In genomic region chr1:32353886-32354570, GRCh38 we compare ENCODE assay signal across 11 cellular contexts. TPM values are rescaled to one million over a fixed set of nuclear protein-coding genes. Genes with fewer than 3 reads are reported as not detected.
DNase-seq lines count a peak whose midpoint lies in the region; TF ChIP-seq lines count a peak whose summit lies in the region.
"Had no signal": no experiment of that assay in that cellular context is flagged by ENCODE, and none has a peak within 500 bp of the region (broad histone marks: within the 10 kb centered on the region; RNA-seq: fewer than 3 reads in every experiment).

No MANE protein-coding gene starts in this region.

- no peaks in the 10 kb centered on the region for H3K27me3 Mint-ChIP-seq in Caco-2 (ENCODE audit: insufficient read depth, unreplicated experiment)
- H3K27me3 Mint-ChIP-seq in activated T-cell treated with anti-CD3 and anti-CD28 coated beads, Interleukin-2, amount 50 U/mL, for 24 hours = no peaks in the 10 kb centered on the region

- H3K9me3 Mint-ChIP-seq in Caco-2 (ENCODE audit: unreplicated experiment) = no peaks in the 10 kb centered on the region
- peaks cover 5% of the 10 kb centered on the region for H3K9me3 Mint-ChIP-seq in activated T-cell treated with anti-CD3 and anti-CD28 coated beads, Interleukin-2, amount 50 U/mL, for 24 hours

- no peak for DNase-seq in Caco-2
- peak; percentile 28 for DNase-seq in UCSD-AML1 (lab: John Stamatoyannopoulos, UW; ENCODE audit: unreplicated experiment)
- peak; percentile 91 for DNase-seq in fibroblast of the aortic adventitia (ENCODE audit: low read depth)
- peak; percentile 88 to 96 (median 93) for DNase-seq in ovary
- DNase-seq in PC-9 = no peak
- DNase-seq in HuH-7 (ENCODE audit: low spot score) = no peak
- DNase-seq in activated T-cell treated with anti-CD3 and anti-CD28 coated beads, Interleukin-2, amount 50 U/mL, for 24 hours = no peak
- no peak for DNase-seq in central memory CD4-positive, alpha-beta T cell
- DNase-seq: activated naive CD4-positive, alpha-beta T cell treated with anti-CD3 and anti-CD28 coated beads, Interleukin-2, amount 50 U/mL, for 16 hours; islet precursor cell; SIG-M5 had no signal

- no peak for TF ChIP-seq EP300 in ovary (IDR thresholded peaks at IDR 0.05)

- POLR2A ChIA-PET in Caco-2 (lab: Charles Lee) = no interaction called here
- POLR2A ChIA-PET in PC-9 (lab: Charles Lee; ENCODE audit: unreplicated experiment) = no interaction called here

- no peaks in the 10 kb centered on the region for H4K20me1 ChIP-seq in PC-9 (ENCODE audit: insufficient read depth)

- H3K27ac ChIP-seq in ovary = peak overlapping the region; percentile 90 to 94
- no peak overlapping the region for H3K27ac ChIP-seq in PC-9

- WGBS in ovary, 3 donors = 2 to 4% (median 2%) methylated on average over 2 of the region's 2 CpGs

- no peaks in the 10 kb centered on the region for H3K27me3 ChIP-seq in Caco-2 (replicated peaks; ENCODE audit: control insufficient read depth, insufficient read depth, low read length)
- no peaks in the 10 kb centered on the region for H3K27me3 ChIP-seq in ovary
- H3K27me3 ChIP-seq in PC-9 (ENCODE audit: insufficient read depth, low read depth) = no peaks in the 10 kb centered on the region

- no peak for TF ChIP-seq POLR2A in ovary (IDR thresholded peaks at IDR 0.05)

- peak overlapping the region; percentile 66 for H3K4me3 Mint-ChIP-seq in Caco-2 (ENCODE audit: unreplicated experiment)
- no peak overlapping the region for H3K4me3 Mint-ChIP-seq in activated T-cell treated with anti-CD3 and anti-CD28 coated beads, Interleukin-2, amount 50 U/mL, for 24 hours

- no peak overlapping the region for H3K4me3 ChIP-seq in Caco-2 (ENCODE audit: low read depth, low read length)
- H3K4me3 ChIP-seq in fibroblast of the aortic adventitia (ENCODE audit: low read depth, low read length) = no peak overlapping the region
- H3K4me3 ChIP-seq in ovary = no peak overlapping the region
- H3K4me3 ChIP-seq in PC-9 = no peak overlapping the region

- H3K36me3 Mint-ChIP-seq in Caco-2 (ENCODE audit: insufficient read depth, unreplicated experiment) = peaks cover 8% of the 10 kb centered on the region
- H3K36me3 Mint-ChIP-seq in activated T-cell treated with anti-CD3 and anti-CD28 coated beads, Interleukin-2, amount 50 U/mL, for 24 hours (ENCODE audit: low read depth) = no peaks in the 10 kb centered on the region

- no peaks in the 10 kb centered on the region for H3K9me2 ChIP-seq in PC-9 (ENCODE audit: insufficient read depth)

- no peak overlapping the region for H2AFZ ChIP-seq in PC-9

- H3F3A ChIP-seq in PC-9 (ENCODE audit: insufficient read depth, low read depth) = peaks cover 20% of the 10 kb centered on the region; the same call in 1 of the 2 replicates

- H3K36me3 ChIP-seq in Caco-2 (ENCODE audit: control insufficient read depth, insufficient read depth, low read length) (no peaks in the 10 kb centered on the region; the same call in 1 of the 2 replicates), ovary (no peaks in the 10 kb centered on the region), PC-9 (ENCODE audit: low read depth) (no peaks in the 10 kb centered on the region)

- no peak for TF ChIP-seq CTCF in Caco-2 (IDR thresholded peaks at IDR 0.05; ENCODE audit: insufficient read depth in 1 of 2, low read depth in 1 of 2, low read length in 1 of 2, severe bottlenecking in 1 of 2, unreplicated experiment in 1 of 2)
- no peak for TF ChIP-seq CTCF in fibroblast of the aortic adventitia (IDR thresholded peaks at IDR 0.05; ENCODE audit: insufficient read depth, low read length)
- no peak for TF ChIP-seq CTCF in ovary (IDR thresholded peaks at IDR 0.05)
- TF ChIP-seq CTCF in PC-9 (conservative IDR thresholded peaks at IDR 0.05) = no peak

- H3K79me2 ChIP-seq in PC-9 (ENCODE audit: low read depth) = no peaks in the 10 kb centered on the region

- intact Hi-C loops in Caco-2 (cut with micrococcal nuclease; ENCODE audit: unreplicated experiment) = loop anchor here (5.0 kb wide), 1 partner anchor 137 kb away; no protein-coding TSS in a partner anchor
- intact Hi-C loops in ovary (cut with DNase I) = no loop called here
- intact Hi-C loops in PC-9 (cut with micrococcal nuclease; ENCODE audit: unreplicated experiment) = loop anchor here (5.0 kb wide), 1 partner anchor 342 kb away; the partner anchor contains the start of gene KHDRBS1

- CTCF ChIA-PET in Caco-2 (lab: Charles Lee) (interaction anchor here (0.7 kb wide), 1 partner anchor 46 kb away, joined by 4 read pairs; no protein-coding TSS in a partner anchor), PC-9 (lab: Charles Lee) (no interaction called here)

- BruUV-seq in Caco-2 (replicated peaks; lab: Mats Ljungman, UMichigan) (no TSS peak), PC-9 (replicated peaks; lab: Mats Ljungman, UMichigan) (no TSS peak)

- peaks cover 13% of the 10 kb centered on the region for H3K4me1 Mint-ChIP-seq in Caco-2 (ENCODE audit: low read depth, unreplicated experiment)
- peaks cover 22% of the 10 kb centered on the region for H3K4me1 Mint-ChIP-seq in activated T-cell treated with anti-CD3 and anti-CD28 coated beads, Interleukin-2, amount 50 U/mL, for 24 hours (ENCODE audit: low read depth)

- H3K9me3 ChIP-seq in Caco-2 = no peaks in the 10 kb centered on the region
- H3K9me3 ChIP-seq in ovary = no peaks in the 10 kb centered on the region
- H3K9me3 ChIP-seq in PC-9 (ENCODE audit: insufficient read depth, low read depth) = no peaks in the 10 kb centered on the region

- H3K4me2 ChIP-seq in PC-9 = no peak overlapping the region

- H3K4me1 ChIP-seq in Caco-2 (peaks cover 17% of the 10 kb centered on the region), ovary (ENCODE audit: insufficient read depth) (peaks cover 24% of the 10 kb centered on the region), PC-9 (replicated peaks; ENCODE audit: insufficient read depth) (peaks cover 14% of the 10 kb centered on the region; the same call in 1 of the 2 replicates)

- H3K27ac Mint-ChIP-seq in Caco-2 (ENCODE audit: unreplicated experiment) = peak overlapping the region; percentile 60
- H3K27ac Mint-ChIP-seq in activated T-cell treated with anti-CD3 and anti-CD28 coated beads, Interleukin-2, amount 50 U/mL, for 24 hours = no peak overlapping the region

RNA-seq across cellular contexts. Expression of gene FAM229A, which starts 8.3 kb away (rescaled TPM):
- total RNA-seq in Caco-2 (2022) = 2.1 and 2.6 TPM in 2 replicates
- total RNA-seq in fibroblast of the aortic adventitia (ENCODE audit: low replicate concordance) = 1.6 and 1.7 TPM in 2 replicates
- total RNA-seq in ovary = 10 to 100 TPM in 6 of 7 donors, 1 to 10 TPM in 1; 9.1 to 27.0 (median 15.5) TPM
- 10 to 100 TPM in 1 of 2 donors, 1 to 10 TPM in 1; 3.0 to 13.2 TPM for polyA plus RNA-seq in ovary
- 11.7 and 13.1 TPM in 2 replicates for total RNA-seq in PC-9 (2021)

RNA-seq across cellular contexts. Expression of gene TSSK3, which starts 8.3 kb away (rescaled TPM):
- total RNA-seq in Caco-2 (2022) = 2.5 and 2.6 TPM in 2 replicates
- total RNA-seq in fibroblast of the aortic adventitia (ENCODE audit: low replicate concordance) = 1.2 and 2.3 TPM in 2 replicates
- 10 to 100 TPM in 1 of 7 donors, 1 to 10 TPM in 6; 2.5 to 12.4 (median 4.0) TPM for total RNA-seq in ovary
- polyA plus RNA-seq in ovary = 1 to 10 TPM in 1 of 2 donors, under 1 TPM in 1; 0.78 to 4.2 TPM
- total RNA-seq in PC-9 (2021) = 3.8 and 3.9 TPM in 2 replicates

RNA-seq across cellular contexts. Expression of gene MARCKSL1, which starts 18.0 kb away (rescaled TPM):
- total RNA-seq in Caco-2 (2022) (150 and 159 TPM in 2 replicates), fibroblast of the aortic adventitia (ENCODE audit: low replicate concordance) (14.4 and 106 TPM in 2 replicates), ovary (100 to 1,000 TPM; 105 to 667 (median 335) TPM), PC-9 (2021) (91.5 and 117 TPM in 2 replicates)
- 100 to 1,000 TPM; 226 to 268 TPM for polyA plus RNA-seq in ovary

RNA-seq across cellular contexts. Expression of gene BSDC1, which starts 40.2 kb away (rescaled TPM):
- 32.5 and 33.2 TPM in 2 replicates for total RNA-seq in Caco-2 (2022)
- 47.6 and 52.3 TPM in 2 replicates for total RNA-seq in fibroblast of the aortic adventitia (ENCODE audit: low replicate concordance)
- total RNA-seq in ovary = 100 to 1,000 TPM in 1 of 7 donors, 10 to 100 TPM in 6; 54.9 to 107 (median 73.0) TPM
- polyA plus RNA-seq in ovary = 10 to 100 TPM; 60.5 to 60.7 TPM
- 74.0 and 76.2 TPM in 2 replicates for total RNA-seq in PC-9 (2021)

Comparison
In these comparisons a context has a peak if more than half of its experiments do, and no peak if none do; other contexts are left out.
1. DNase-seq: peak in UCSD-AML1 (single experiment), fibroblast of the aortic adventitia (single experiment) and ovary (5 of 5); none in Caco-2 (0 of 2), PC-9 (0 of 2), HuH-7 (single experiment), activated T-cell treated with anti-CD3 and anti-CD28 coated beads, Interleukin-2, amount 50 U/mL, for 24 hours (single experiment) and central memory CD4-positive, alpha-beta T cell (single experiment).
2. intact Hi-C loops: an anchor here in Caco-2 (5.0 kb wide) and PC-9 (5.0 kb wide); none called in ovary.